Comparison of ENCODE assay signal across 15 cellular contexts in genomic region chr1:42168397-42168682, GRCh38. TPM values are rescaled to one million over a fixed set of nuclear protein-coding genes. Genes with fewer than 3 reads are reported as not detected.
"Had no signal": no experiment of that assay in that cellular context is flagged by ENCODE, and none has a peak within 500 bp of the region (broad histone marks: within the 10 kb centered on the region; RNA-seq: fewer than 3 reads in every experiment).

No MANE protein-coding gene starts in this region.

- H3K36me3 Mint-ChIP-seq: activated naive CD4-positive, alpha-beta T cell treated with anti-CD3 and anti-CD28 coated beads, Interleukin-2, amount 50 U/mL, for 24 hours; neural progenitor cell; stimulated activated memory B cell treated with anti-CD40 and anti-IgM and Interleukin-4, amounts not matched to agents 10 μg/mL and 1 μg/mL and 100 μg/mL, for 72 hours had no signal

- H3K9me3 ChIP-seq: ovary, tibial artery, vagina had no signal

- H3K36me3 ChIP-seq: cardiac muscle cell, neural progenitor cell, ovary, tibial artery, vagina had no signal

- H3K27ac Mint-ChIP-seq: activated naive CD4-positive, alpha-beta T cell treated with anti-CD3 and anti-CD28 coated beads, Interleukin-2, amount 50 U/mL, for 24 hours; neural progenitor cell; stimulated activated memory B cell treated with anti-CD40 and anti-IgM and Interleukin-4, amounts not matched to agents 10 μg/mL and 1 μg/mL and 100 μg/mL, for 72 hours had no signal

- H3K4me3 ChIP-seq: cardiac muscle cell, dorsolateral prefrontal cortex, lung, neural progenitor cell, ovary, tibial artery, vagina had no signal

- DNase-seq: activated CD4-positive, alpha-beta T cell treated with anti-CD3 and anti-CD28 coated beads, Interleukin-2, amount 50 U/mL, for 4 hours; dorsolateral prefrontal cortex; left colon; midbrain; ovary; stimulated activated CD4-positive, alpha-beta T cell treated with anti-CD3 and anti-CD28 coated beads, Interleukin-12 subunit alpha, Interleukin-12 subunit beta, amount 100 ng/mL, for 4 hours; T-helper 9 cell; tibial artery had no signal

- H3K27ac ChIP-seq: cardiac muscle cell, dorsolateral prefrontal cortex, neural progenitor cell, ovary, tibial artery, vagina had no signal

- H3K27me3 ChIP-seq: cardiac muscle cell, neural progenitor cell, ovary, vagina had no signal

- H3K9ac ChIP-seq: neural progenitor cell had no signal

- ATAC-seq: stimulated activated memory B cell treated with anti-CD40 and anti-IgM and Interleukin-4, amounts not matched to agents 10 μg/mL and 1 μg/mL and 100 μg/mL, for 72 hours had no signal

- H3K27me3 Mint-ChIP-seq: activated naive CD4-positive, alpha-beta T cell treated with anti-CD3 and anti-CD28 coated beads, Interleukin-2, amount 50 U/mL, for 24 hours had no signal

- H3K4me3 Mint-ChIP-seq: activated naive CD4-positive, alpha-beta T cell treated with anti-CD3 and anti-CD28 coated beads, Interleukin-2, amount 50 U/mL, for 24 hours; neural progenitor cell; stimulated activated memory B cell treated with anti-CD40 and anti-IgM and Interleukin-4, amounts not matched to agents 10 μg/mL and 1 μg/mL and 100 μg/mL, for 72 hours had no signal

- H3K4me1 ChIP-seq: neural progenitor cell had no signal

- H3K4me1 Mint-ChIP-seq: activated naive CD4-positive, alpha-beta T cell treated with anti-CD3 and anti-CD28 coated beads, Interleukin-2, amount 50 U/mL, for 24 hours; stimulated activated memory B cell treated with anti-CD40 and anti-IgM and Interleukin-4, amounts not matched to agents 10 μg/mL and 1 μg/mL and 100 μg/mL, for 72 hours had no signal

- H3K9me3 Mint-ChIP-seq: activated naive CD4-positive, alpha-beta T cell treated with anti-CD3 and anti-CD28 coated beads, Interleukin-2, amount 50 U/mL, for 24 hours; neural progenitor cell; stimulated activated memory B cell treated with anti-CD40 and anti-IgM and Interleukin-4, amounts not matched to agents 10 μg/mL and 1 μg/mL and 100 μg/mL, for 72 hours had no signal

RNA-seq across cellular contexts. Expression of gene GUCA2A, which starts 3.8 kb away (rescaled TPM):
- total RNA-seq: cardiac muscle cell, dorsolateral prefrontal cortex, lung, pulmonary artery endothelial cell, vagina had no signal

RNA-seq across cellular contexts. Expression of gene GUCA2B, which starts 15.1 kb away (rescaled TPM):
- total RNA-seq: cardiac muscle cell, dorsolateral prefrontal cortex, lung, ovary, pulmonary artery endothelial cell, vagina had no signal
